In genomic region chr6:4848382-4849068, GRCh38 we compare ENCODE assay signal across 9 cellular contexts.
A peak's percentile ranks its signal among the peaks of the same experiment; 100 is the strongest.
DNase-seq lines count a peak whose midpoint lies in the region; ATAC-seq and TF ChIP-seq lines count a peak whose summit lies in the region.
"Had no signal": no experiment of that assay in that cellular context is flagged by ENCODE, and none has a peak within 500 bp of the region (broad histone marks: within the 10 kb centered on the region; RNA-seq: fewer than 3 reads in every experiment).

No MANE protein-coding gene starts in this region.

- no peaks in the 10 kb centered on the region for H3K9me3 ChIP-seq in RWPE2 (ENCODE audit: severe bottlenecking)
- H3K9me3 ChIP-seq in heart left ventricle: peaks cover 0 to 31% (median 9%) of the 10 kb centered on the region in 12 donors
- peaks cover 0 to 9% (median 0%) of the 10 kb centered on the region in 3 donors for H3K9me3 ChIP-seq in tibial artery
- H3K9me3 ChIP-seq: colonic mucosa had no signal

- CTCF ChIA-PET in activated CD8-positive, alpha-beta memory T cell treated with anti-CD3 and anti-CD28 coated beads, Interleukin-2, amount 10 ng/mL, durations not matched to agents 7 days and 5 days (lab: Charles Lee): interaction anchor here (1.0 kb wide), 1 partner anchor 10 kb away, joined by 3 read pairs; no protein-coding TSS in a partner anchor

- WGBS in heart left ventricle, 4 donors: 41 to 52% (median 47%) methylated on average over 7 of the region's 7 CpGs

- TF ChIP-seq CTCF in RWPE2 (IDR thresholded peaks at IDR 0.05; ENCODE audit: poor library complexity, severe bottlenecking) (peak; percentile 38), heart left ventricle (IDR thresholded peaks at IDR 0.05) (peak; percentile 22 to 65 (median 47)), tibial artery (IDR thresholded peaks at IDR 0.05) (peak; percentile 13 to 28)

- intact Hi-C loops in heart left ventricle (cut with DNase I): no loop called here
- intact Hi-C loops in tibial artery (cut with DNase I; ENCODE audit: low total_unique reads): no loop called here

- no peak for TF ChIP-seq POLR2A in heart left ventricle (IDR thresholded peaks at IDR 0.05)

- no peak overlapping the region for H3K27ac ChIP-seq in RWPE2 (ENCODE audit: poor library complexity, severe bottlenecking)
- peak overlapping the region in 5 of 12 donors; percentile 5 to 36 (median 11) for H3K27ac ChIP-seq in heart left ventricle
- no peak overlapping the region for H3K27ac ChIP-seq in tibial artery
- H3K27ac ChIP-seq: colonic mucosa had no signal

- peaks cover 9% of the 10 kb centered on the region for H3K36me3 Mint-ChIP-seq in activated naive CD8-positive, alpha-beta T cell treated with anti-CD3 and anti-CD28 coated beads, Interleukin-2, amount 50 U/mL, for 24 hours (ENCODE audit: low read depth)
- peaks cover 21% of the 10 kb centered on the region for H3K36me3 Mint-ChIP-seq in activated naive CD8-positive, alpha-beta T cell treated with anti-CD3 and anti-CD28 coated beads for 36 hours
- H3K36me3 Mint-ChIP-seq in activated CD8-positive, alpha-beta memory T cell treated with anti-CD3 and anti-CD28 coated beads, Interleukin-2, amount 10 ng/mL, durations not matched to agents 7 days and 5 days: peaks cover 10% of the 10 kb centered on the region

- H3K36me3 ChIP-seq in RWPE2 (ENCODE audit: low read depth): no peaks in the 10 kb centered on the region
- H3K36me3 ChIP-seq in heart left ventricle: no peaks in the 10 kb centered on the region
- H3K36me3 ChIP-seq in tibial artery: no peaks in the 10 kb centered on the region
- H3K36me3 ChIP-seq: colonic mucosa had no signal

- H3K9me3 Mint-ChIP-seq in activated naive CD8-positive, alpha-beta T cell treated with anti-CD3 and anti-CD28 coated beads, Interleukin-2, amount 50 U/mL, for 24 hours: peaks cover 12% of the 10 kb centered on the region
- peaks cover 10% of the 10 kb centered on the region for H3K9me3 Mint-ChIP-seq in activated naive CD8-positive, alpha-beta T cell treated with anti-CD3 and anti-CD28 coated beads for 36 hours
- peaks cover 6% of the 10 kb centered on the region for H3K9me3 Mint-ChIP-seq in activated CD8-positive, alpha-beta memory T cell treated with anti-CD3 and anti-CD28 coated beads, Interleukin-2, amount 10 ng/mL, durations not matched to agents 7 days and 5 days (ENCODE audit: low read depth)

- H3K4me1 ChIP-seq in RWPE2 (ENCODE audit: insufficient read depth, poor library complexity, severe bottlenecking) (no peaks in the 10 kb centered on the region), heart left ventricle (peaks cover 0 to 24% (median 9%) of the 10 kb centered on the region in 12 donors), tibial artery (peaks cover 0 to 39% (median 12%) of the 10 kb centered on the region in 4 donors)

- no peak overlapping the region for H3K4me3 Mint-ChIP-seq in activated naive CD8-positive, alpha-beta T cell treated with anti-CD3 and anti-CD28 coated beads, Interleukin-2, amount 50 U/mL, for 24 hours
- no peak overlapping the region for H3K4me3 Mint-ChIP-seq in activated naive CD8-positive, alpha-beta T cell treated with anti-CD3 and anti-CD28 coated beads for 36 hours
- H3K4me3 Mint-ChIP-seq in activated CD8-positive, alpha-beta memory T cell treated with anti-CD3 and anti-CD28 coated beads, Interleukin-2, amount 10 ng/mL, durations not matched to agents 7 days and 5 days: no peak overlapping the region

- no peak overlapping the region for H3K4me3 ChIP-seq in RWPE2 (ENCODE audit: severe bottlenecking)
- peak overlapping the region in 1 of 12 donors; percentile 17 for H3K4me3 ChIP-seq in heart left ventricle
- no peak overlapping the region for H3K4me3 ChIP-seq in tibial artery
- H3K4me3 ChIP-seq: colonic mucosa had no signal

- H3K27me3 ChIP-seq in RWPE2 (ENCODE audit: insufficient read depth, poor library complexity, severe bottlenecking) (no peaks in the 10 kb centered on the region), heart left ventricle (no peaks in the 10 kb centered on the region), tibial artery (no peaks in the 10 kb centered on the region)
- H3K27me3 ChIP-seq: colonic mucosa had no signal

- ATAC-seq in activated naive CD8-positive, alpha-beta T cell treated with anti-CD3 and anti-CD28 coated beads, Interleukin-2, amount 50 U/mL, for 24 hours: no peak
- ATAC-seq in RWPE2 (ENCODE audit: low read depth): no peak
- ATAC-seq in heart left ventricle: peak; percentile 57 to 86 (median 76)
- no peak for ATAC-seq in activated CD8-positive, alpha-beta memory T cell treated with anti-CD3 and anti-CD28 coated beads, Interleukin-2, amount 10 ng/mL, durations not matched to agents 7 days and 5 days
- no peak for ATAC-seq in HG03378 (IDR thresholded peaks at IDR 0.05; ENCODE audit: unreplicated experiment)
- ATAC-seq in HG02973 (IDR thresholded peaks at IDR 0.05; ENCODE audit: unreplicated experiment): no peak

- H3K4me1 Mint-ChIP-seq in activated naive CD8-positive, alpha-beta T cell treated with anti-CD3 and anti-CD28 coated beads, Interleukin-2, amount 50 U/mL, for 24 hours: peaks cover 44% of the 10 kb centered on the region
- H3K4me1 Mint-ChIP-seq in activated naive CD8-positive, alpha-beta T cell treated with anti-CD3 and anti-CD28 coated beads for 36 hours: peaks cover 52% of the 10 kb centered on the region
- H3K4me1 Mint-ChIP-seq in activated CD8-positive, alpha-beta memory T cell treated with anti-CD3 and anti-CD28 coated beads, Interleukin-2, amount 10 ng/mL, durations not matched to agents 7 days and 5 days: peaks cover 18% of the 10 kb centered on the region

- DNase-seq in activated naive CD8-positive, alpha-beta T cell treated with anti-CD3 and anti-CD28 coated beads, Interleukin-2, amount 50 U/mL, for 24 hours: peak; percentile 14
- no peak for DNase-seq in activated naive CD8-positive, alpha-beta T cell treated with anti-CD3 and anti-CD28 coated beads for 36 hours
- DNase-seq in RWPE2 (ENCODE audit: low spot score) (no peak), heart left ventricle (peak in 3 of 5 donors; percentile 24 to 55 (median 34)), tibial artery (no peak)
- no peak for DNase-seq in activated CD8-positive, alpha-beta memory T cell treated with anti-CD3 and anti-CD28 coated beads, Interleukin-2, amount 10 ng/mL, durations not matched to agents 7 days and 5 days
- DNase-seq: colonic mucosa had no signal

- no peak overlapping the region for H3K27ac Mint-ChIP-seq in activated naive CD8-positive, alpha-beta T cell treated with anti-CD3 and anti-CD28 coated beads, Interleukin-2, amount 50 U/mL, for 24 hours
- no peak overlapping the region for H3K27ac Mint-ChIP-seq in activated naive CD8-positive, alpha-beta T cell treated with anti-CD3 and anti-CD28 coated beads for 36 hours
- no peak overlapping the region for H3K27ac Mint-ChIP-seq in activated CD8-positive, alpha-beta memory T cell treated with anti-CD3 and anti-CD28 coated beads, Interleukin-2, amount 10 ng/mL, durations not matched to agents 7 days and 5 days

- H3K27me3 Mint-ChIP-seq in activated naive CD8-positive, alpha-beta T cell treated with anti-CD3 and anti-CD28 coated beads, Interleukin-2, amount 50 U/mL, for 24 hours: no peaks in the 10 kb centered on the region
- H3K27me3 Mint-ChIP-seq in activated naive CD8-positive, alpha-beta T cell treated with anti-CD3 and anti-CD28 coated beads for 36 hours: no peaks in the 10 kb centered on the region
- H3K27me3 Mint-ChIP-seq in activated CD8-positive, alpha-beta memory T cell treated with anti-CD3 and anti-CD28 coated beads, Interleukin-2, amount 10 ng/mL, durations not matched to agents 7 days and 5 days: no peaks in the 10 kb centered on the region

Comparison
In these comparisons a context has a peak if more than half of its experiments do, and no peak if none do; other contexts are left out.
1. DNase-seq: peak in activated naive CD8-positive, alpha-beta T cell treated with anti-CD3 and anti-CD28 coated beads, Interleukin-2, amount 50 U/mL, for 24 hours (single experiment) and heart left ventricle (3 of 5); none in activated naive CD8-positive, alpha-beta T cell treated with anti-CD3 and anti-CD28 coated beads for 36 hours (single experiment), RWPE2 (single experiment), tibial artery (0 of 2) and activated CD8-positive, alpha-beta memory T cell treated with anti-CD3 and anti-CD28 coated beads, Interleukin-2, amount 10 ng/mL, durations not matched to agents 7 days and 5 days (single experiment).
2. ATAC-seq: peak in heart left ventricle (4 of 4); none in activated naive CD8-positive, alpha-beta T cell treated with anti-CD3 and anti-CD28 coated beads, Interleukin-2, amount 50 U/mL, for 24 hours (single experiment), RWPE2 (single experiment), activated CD8-positive, alpha-beta memory T cell treated with anti-CD3 and anti-CD28 coated beads, Interleukin-2, amount 10 ng/mL, durations not matched to agents 7 days and 5 days (single experiment), HG03378 (single experiment) and HG02973 (single experiment).
3. Peak in every context shown above with its lines, with median percentiles within 50 percentile points of each other: CTCF ChIP-seq.